In genomic region chr5:87361536-87362213, GRCh38 we compare ENCODE assay signal across 22 cellular contexts. TPM values are rescaled to one million over a fixed set of nuclear protein-coding genes. Genes with fewer than 3 reads are reported as not detected.
A peak's percentile ranks its signal among the peaks of the same experiment; 100 is the strongest.
DNase-seq lines count a peak whose midpoint lies in the region; ATAC-seq and TF ChIP-seq lines count a peak whose summit lies in the region.
"Had no signal": no experiment of that assay in that cellular context is flagged by ENCODE, and none has a peak within 500 bp of the region (broad histone marks: within the 10 kb centered on the region; RNA-seq: fewer than 3 reads in every experiment).

No MANE protein-coding gene starts in this region.

- H3K9me3 ChIP-seq in breast epithelium (no peaks in the 10 kb centered on the region), RWPE2 (ENCODE audit: severe bottlenecking) (no peaks in the 10 kb centered on the region), subcutaneous abdominal adipose tissue (ENCODE audit: control insufficient read depth in 5 of 5, low read length in 5 of 5) (no peaks in the 10 kb centered on the region)
- H3K9me3 ChIP-seq: spleen, suprapubic skin, uterus had no signal

- no TSS peak for BruUV-seq in MCF 10A (replicated peaks; lab: Mats Ljungman, UMichigan)

- no peaks in the 10 kb centered on the region for H3K27me3 ChIP-seq in breast epithelium
- H3K27me3 ChIP-seq in RWPE2 (ENCODE audit: insufficient read depth, poor library complexity, severe bottlenecking): no peaks in the 10 kb centered on the region
- no peaks in the 10 kb centered on the region for H3K27me3 ChIP-seq in subcutaneous abdominal adipose tissue (ENCODE audit: control insufficient read depth in 5 of 5, insufficient read depth in 4 of 5, low read length in 5 of 5)
- H3K27me3 ChIP-seq: spleen, suprapubic skin, uterus had no signal

- H3K36me3 ChIP-seq in breast epithelium: no peaks in the 10 kb centered on the region
- H3K36me3 ChIP-seq in RWPE2 (ENCODE audit: low read depth): peaks cover 71% of the 10 kb centered on the region
- H3K36me3 ChIP-seq in subcutaneous abdominal adipose tissue (ENCODE audit: control insufficient read depth in 5 of 5, insufficient read depth in 5 of 5, low read length in 5 of 5): peaks cover 2 to 29% (median 14%) of the 10 kb centered on the region in 5 donors
- H3K36me3 ChIP-seq: uterus had no signal

- TF ChIP-seq CTCF in MCF 10A (IDR thresholded peaks at IDR 0.05; ENCODE audit: unreplicated experiment) (no peak), breast epithelium (IDR thresholded peaks at IDR 0.05) (no peak), RWPE2 (IDR thresholded peaks at IDR 0.05; ENCODE audit: poor library complexity, severe bottlenecking) (no peak), RWPE1 (conservative IDR thresholded peaks at IDR 0.05; ENCODE audit: low read depth) (no peak)

- H3K36me3 Mint-ChIP-seq in MCF 10A (ENCODE audit: insufficient read depth, unreplicated experiment): peaks cover 67% of the 10 kb centered on the region
- H3K36me3 Mint-ChIP-seq in activated naive CD8-positive, alpha-beta T cell treated with anti-CD3 and anti-CD28 coated beads for 36 hours: peaks cover 32% of the 10 kb centered on the region

- no peaks in the 10 kb centered on the region for H3K9me3 Mint-ChIP-seq in MCF 10A (ENCODE audit: unreplicated experiment)
- no peaks in the 10 kb centered on the region for H3K9me3 Mint-ChIP-seq in activated naive CD8-positive, alpha-beta T cell treated with anti-CD3 and anti-CD28 coated beads for 36 hours
- H3K9me3 Mint-ChIP-seq: CD14-positive monocyte had no signal

- DNase-seq in MCF 10A (ENCODE audit: unreplicated experiment): peak; percentile 32
- DNase-seq in breast epithelium (ENCODE audit: low spot score in 2 of 2): no peak
- DNase-seq in RWPE2 (ENCODE audit: low spot score): no peak
- peak; percentile 55 for DNase-seq in fibroblast of gingiva (ENCODE audit: low read depth)
- DNase-seq in activated naive CD8-positive, alpha-beta T cell treated with anti-CD3 and anti-CD28 coated beads for 36 hours: no peak
- no peak for DNase-seq in glomerular visceral epithelial cell (ENCODE audit: extremely low spot score)
- no peak for DNase-seq in RWPE1 (ENCODE audit: low spot score)
- DNase-seq: activated CD4-positive, alpha-beta T cell treated with anti-CD3 and anti-CD28 coated beads, Interleukin-2, amount 50 U/mL, for 1 hour; aorta; DMS153; GDM1; mesendoderm; NCI-H1930; NCI-H345; spleen; stimulated activated CD8-positive, alpha-beta memory T cell treated with anti-CD3 and anti-CD28 coated beads, Interleukin-4, amount 100 ng/mL, for 48 hours had no signal

- H3K4me1 Mint-ChIP-seq in MCF 10A (ENCODE audit: insufficient read depth, unreplicated experiment): peaks cover 11% of the 10 kb centered on the region
- peaks cover 15% of the 10 kb centered on the region for H3K4me1 Mint-ChIP-seq in activated naive CD8-positive, alpha-beta T cell treated with anti-CD3 and anti-CD28 coated beads for 36 hours

- no peak overlapping the region for H3K4me3 Mint-ChIP-seq in MCF 10A (ENCODE audit: unreplicated experiment)
- no peak overlapping the region for H3K4me3 Mint-ChIP-seq in activated naive CD8-positive, alpha-beta T cell treated with anti-CD3 and anti-CD28 coated beads for 36 hours
- H3K4me3 Mint-ChIP-seq: CD14-positive monocyte had no signal

- no peaks in the 10 kb centered on the region for H3K4me1 ChIP-seq in breast epithelium
- peaks cover 9% of the 10 kb centered on the region for H3K4me1 ChIP-seq in RWPE2 (ENCODE audit: insufficient read depth, poor library complexity, severe bottlenecking)
- peaks cover 0 to 26% (median 10%) of the 10 kb centered on the region in 5 donors for H3K4me1 ChIP-seq in subcutaneous abdominal adipose tissue (ENCODE audit: control insufficient read depth in 5 of 5, insufficient read depth in 5 of 5, low read length in 5 of 5)
- H3K4me1 ChIP-seq: suprapubic skin, uterus had no signal

- ATAC-seq in RWPE2 (ENCODE audit: low read depth): peak; percentile 33; the same call in 1 of the 3 replicates
- ATAC-seq: HepG2 had no signal

- H3K27ac ChIP-seq in breast epithelium (no peak overlapping the region), RWPE2 (ENCODE audit: poor library complexity, severe bottlenecking) (no peak overlapping the region), subcutaneous abdominal adipose tissue (ENCODE audit: low read depth, low read length) (peak overlapping the region; percentile 74), RWPE1 (no peak overlapping the region)
- H3K27ac ChIP-seq: spleen, suprapubic skin, uterus had no signal

- no peaks in the 10 kb centered on the region for H3K27me3 Mint-ChIP-seq in MCF 10A (ENCODE audit: insufficient read depth, unreplicated experiment)
- no peaks in the 10 kb centered on the region for H3K27me3 Mint-ChIP-seq in activated naive CD8-positive, alpha-beta T cell treated with anti-CD3 and anti-CD28 coated beads for 36 hours
- H3K27me3 Mint-ChIP-seq: progenitor cell of endocrine pancreas had no signal

- peak overlapping the region in 1 of 5 donors; percentile 10 for H3K9ac ChIP-seq in subcutaneous abdominal adipose tissue (ENCODE audit: low read length in 5 of 5)

- H3K27ac Mint-ChIP-seq in MCF 10A (ENCODE audit: low read depth, unreplicated experiment): peak overlapping the region; percentile 57
- no peak overlapping the region for H3K27ac Mint-ChIP-seq in activated naive CD8-positive, alpha-beta T cell treated with anti-CD3 and anti-CD28 coated beads for 36 hours

- no peak for TF ChIP-seq POLR2A in breast epithelium (IDR thresholded peaks at IDR 0.05)

- CTCF ChIA-PET in MCF 10A (lab: Yijun Ruan, JAX): no interaction called here
- CTCF ChIA-PET in RWPE1 (lab: Yijun Ruan, JAX): no interaction called here

- H3K4me3 ChIP-seq in breast epithelium (no peak overlapping the region), RWPE2 (ENCODE audit: severe bottlenecking) (no peak overlapping the region), subcutaneous abdominal adipose tissue (ENCODE audit: low read depth in 1 of 5, low read length in 5 of 5) (no peak overlapping the region)
- H3K4me3 ChIP-seq: spleen, suprapubic skin, uterus had no signal

- intact Hi-C loops in MCF 10A (cut with micrococcal nuclease) (loop anchor here (5.0 kb wide), 1 partner anchor 94 kb away; the partner anchor contains the start of gene RASA1), breast epithelium (cut with DNase I; ENCODE audit: low total_unique reads) (no loop called here)

- POLR2A ChIA-PET in MCF 10A (lab: Yijun Ruan, JAX): no interaction called here
- POLR2A ChIA-PET in RWPE1 (lab: Yijun Ruan, JAX; ENCODE audit: low non-redundant PET): no interaction called here

RNA-seq across cellular contexts. Expression of gene CCNH, which starts 51.1 kb away (rescaled TPM):
- total RNA-seq in MCF 10A (2022): 51.5 and 56.9 TPM in 2 replicates
- 100 to 1,000 TPM; 146 to 211 (median 174) TPM for total RNA-seq in breast epithelium
- total RNA-seq in activated naive CD8-positive, alpha-beta T cell treated with anti-CD3 and anti-CD28 coated beads for 36 hours: 10 to 100 TPM; 61.4 to 68.0 TPM

Comparison
In these comparisons a context has a peak if more than half of its experiments do, and no peak if none do; other contexts are left out.
1. DNase-seq: peak in MCF 10A (single experiment) and fibroblast of gingiva (single experiment); none in breast epithelium (0 of 2), RWPE2 (single experiment), activated naive CD8-positive, alpha-beta T cell treated with anti-CD3 and anti-CD28 coated beads for 36 hours (single experiment), glomerular visceral epithelial cell (single experiment) and RWPE1 (single experiment).